Comparison of ENCODE assay signal across 18 cellular contexts in the genomic region with DNA sequence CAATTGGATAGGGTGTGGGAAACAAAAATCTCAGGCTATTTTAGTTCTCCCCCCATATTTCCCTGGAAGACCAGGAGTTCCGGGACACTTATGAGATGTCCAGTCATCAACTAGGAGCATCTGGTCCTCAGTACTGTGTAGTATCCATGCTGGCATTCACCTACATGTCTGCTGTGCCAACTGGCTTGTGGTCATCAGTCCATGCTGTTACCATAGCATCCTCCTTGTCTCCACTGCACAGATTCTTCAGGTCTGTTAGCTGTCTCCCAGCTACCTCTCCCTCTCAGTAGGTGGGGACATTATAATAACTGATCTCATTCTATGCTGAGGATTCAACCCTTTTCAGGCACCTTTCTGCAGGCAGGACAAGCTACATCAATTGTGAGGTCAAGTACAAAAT.
"Had no signal": no experiment of that assay in that cellular context is flagged by ENCODE, and none has a peak within 500 bp of the region (broad histone marks: within the 10 kb centered on the region; RNA-seq: fewer than 3 reads in every experiment).

No MANE protein-coding gene starts in this region.

- H3K4me1 ChIP-seq: heart left ventricle, right atrium auricular region, sigmoid colon, tibial artery, upper lobe of left lung, uterus had no signal

- H3K27ac ChIP-seq: coronary artery, heart left ventricle, neutrophil, right atrium auricular region, sigmoid colon, tibial artery, upper lobe of left lung, uterus had no signal

- H3K27me3 ChIP-seq: heart left ventricle, neutrophil, right atrium auricular region, sigmoid colon, tibial artery, upper lobe of left lung, uterus had no signal

- FAIRE-seq: endothelial cell of umbilical vein, small intestine had no signal

- H3K9me3 ChIP-seq: mucosa of descending colon, neutrophil, right atrium auricular region, uterus had no signal

- H3K4me3 ChIP-seq: coronary artery, heart left ventricle, mucosa of descending colon, right atrium auricular region, sigmoid colon, tibial artery, upper lobe of left lung, uterus had no signal

- H3K36me3 ChIP-seq: heart left ventricle, neutrophil, right atrium auricular region, sigmoid colon, tibial artery, upper lobe of left lung, uterus had no signal

- DNase-seq: effector CD4-positive, alpha-beta T cell; endodermal cell; foreskin melanocyte; heart left ventricle; kidney glomerular epithelial cell; mucosa of descending colon; naive thymus-derived CD8-positive, alpha-beta T cell; sigmoid colon; small intestine; stimulated activated CD4-positive, alpha-beta T cell treated with anti-CD3 and anti-CD28 coated beads, Interleukin-12 subunit alpha, Interleukin-12 subunit beta, amount 100 ng/mL, for 4 hours; stimulated activated naive CD4-positive, alpha-beta T cell; tibial artery; uterus had no signal
